In genomic region chr7:74655785-74656420, GRCh38 we compare ENCODE assay signal across 8 cellular contexts. TPM values are rescaled to one million over a fixed set of nuclear protein-coding genes. Genes with fewer than 3 reads are reported as not detected.
A peak's percentile ranks its signal among the peaks of the same experiment; 100 is the strongest.
DNase-seq lines count a peak whose midpoint lies in the region; ATAC-seq, FAIRE-seq and TF ChIP-seq lines count a peak whose summit lies in the region.

No MANE protein-coding gene starts in this region.

- H3K27ac ChIP-seq in RWPE2 (ENCODE audit: poor library complexity, severe bottlenecking) (peak overlapping the region; percentile 97), esophagus squamous epithelium (peak overlapping the region; percentile 96 to 100 (median 99)), sigmoid colon (peak overlapping the region; percentile 99 to 100 (median 99))

- H3K4me1 ChIP-seq in RWPE2 (ENCODE audit: insufficient read depth, poor library complexity, severe bottlenecking) = peaks cover 16% of the 10 kb centered on the region
- peaks cover 21 to 44% (median 27%) of the 10 kb centered on the region in 3 donors for H3K4me1 ChIP-seq in esophagus squamous epithelium
- peaks cover 0 to 38% (median 31%) of the 10 kb centered on the region in 4 donors for H3K4me1 ChIP-seq in sigmoid colon

- H3K4me3 ChIP-seq in GM12875 (ENCODE audit: low read depth, low read length) (peak overlapping the region; percentile 94), RWPE2 (ENCODE audit: severe bottlenecking) (peak overlapping the region; percentile 11), esophagus squamous epithelium (peak overlapping the region; percentile 89 to 100 (median 96)), sigmoid colon (peak overlapping the region; percentile 81 to 100 (median 100)), lower leg skin (ENCODE audit: low read depth, poor library complexity, severe bottlenecking) (no peak overlapping the region)

- TF ChIP-seq POLR2A in esophagus squamous epithelium (IDR thresholded peaks at IDR 0.05) (no peak), sigmoid colon (IDR thresholded peaks at IDR 0.05) (no peak), H54 (IDR thresholded peaks at IDR 0.05; ENCODE audit: low read depth, low read length) (no peak), lower leg skin (IDR thresholded peaks at IDR 0.05) (no peak)

- H3K36me3 ChIP-seq in RWPE2 (ENCODE audit: low read depth) (peaks cover 5% of the 10 kb centered on the region), esophagus squamous epithelium (no peaks in the 10 kb centered on the region), sigmoid colon (no peaks in the 10 kb centered on the region)

- TF ChIP-seq CTCF in GM12875 (IDR thresholded peaks at IDR 0.05; ENCODE audit: borderline replicate concordance, insufficient read depth, low read depth, low read length) (no peak), RWPE2 (IDR thresholded peaks at IDR 0.05; ENCODE audit: poor library complexity, severe bottlenecking) (no peak), esophagus squamous epithelium (IDR thresholded peaks at IDR 0.05) (no peak), sigmoid colon (IDR thresholded peaks at IDR 0.05) (no peak), lower leg skin (IDR thresholded peaks at IDR 0.05) (no peak)

- FAIRE-seq in H54 (lab: Jason Lieb, UNC) = no peak

- H3K9me3 ChIP-seq in RWPE2 (ENCODE audit: severe bottlenecking) = no peaks in the 10 kb centered on the region
- no peaks in the 10 kb centered on the region for H3K9me3 ChIP-seq in esophagus squamous epithelium
- H3K9me3 ChIP-seq in sigmoid colon = no peaks in the 10 kb centered on the region

- no peak for DNase-seq in RWPE2 (ENCODE audit: low spot score)
- no peak for DNase-seq in esophagus squamous epithelium (lab: John Stamatoyannopoulos, UW)
- peak; percentile 34 for DNase-seq in sigmoid colon
- DNase-seq in H54 (ENCODE audit: insufficient read length, low spot score) = no peak
- DNase-seq in MV-4-11 (lab: John Stamatoyannopoulos, UW) = no peak
- DNase-seq in lower leg skin (ENCODE audit: low spot score in 2 of 2) = no peak

- ATAC-seq in RWPE2 (ENCODE audit: low read depth) (no peak), GM21447 (IDR thresholded peaks at IDR 0.05; ENCODE audit: unreplicated experiment) (no peak)

- WGBS in esophagus squamous epithelium, 2 donors = 12 to 16% methylated on average over 20 of the region's 20 CpGs
- 24 to 29% methylated on average over 20 of the region's 20 CpGs for WGBS in sigmoid colon, 2 donors
- WGBS in lower leg skin, 2 donors = 25 to 28% methylated on average over 20 of the region's 20 CpGs

- H3K27me3 ChIP-seq in RWPE2 (ENCODE audit: insufficient read depth, poor library complexity, severe bottlenecking) = no peaks in the 10 kb centered on the region
- no peaks in the 10 kb centered on the region for H3K27me3 ChIP-seq in esophagus squamous epithelium
- H3K27me3 ChIP-seq in sigmoid colon = no peaks in the 10 kb centered on the region

- no peak for TF ChIP-seq EP300 in sigmoid colon (IDR thresholded peaks at IDR 0.05)

- intact Hi-C loops in esophagus squamous epithelium (cut with DNase I) (no loop called here), sigmoid colon (cut with DNase I) (loop anchor here (2.0 kb wide), 1 partner anchor 203 kb away; the partner anchor contains the start of gene GTF2IRD1), lower leg skin (cut with DNase I; ENCODE audit: low total_unique reads) (no loop called here)

RNA-seq across cellular contexts. Expression of gene GTF2I, which starts 1.6 kb away (rescaled TPM):
- total RNA-seq in esophagus squamous epithelium (100 to 1,000 TPM; 104 to 146 (median 129) TPM), sigmoid colon (100 to 1,000 TPM; 113 to 181 (median 142) TPM), lower leg skin (100 to 1,000 TPM; 144 to 191 (median 156) TPM)
- polyA plus RNA-seq in sigmoid colon = 10 to 100 TPM in 2 of 3 donors, 1 to 10 TPM in 1; 9.6 to 40.0 (median 26.4) TPM
